1 cellular context compared by ENCODE assay signal in genomic region chr13:26991508-26992181, GRCh38.
TF ChIP-seq lines count a peak whose summit lies in the region.

No MANE protein-coding gene starts in this region.

TF ChIP-seq in HepG2, 621 proteins besides CTCF, POLR2A, EP300 and RAD21 (continued from another document and continues in another):
- TF ChIP-seq CEBPB (IDR thresholded peaks at IDR 0.05; ENCODE audit: borderline replicate concordance, low read depth, low read length) (peak; percentile 83), RXRB (CRISPR knock-in tag; IDR thresholded peaks at IDR 0.05; ENCODE audit: borderline replicate concordance) (peak; percentile 82), PAXIP1 (CRISPR knock-in tag; conservative IDR thresholded peaks at IDR 0.05) (peak; percentile 87), ZNF280D (CRISPR knock-in tag; IDR thresholded peaks at IDR 0.05) (peak; percentile 54; the same call in 1 of the 2 replicates), FOXO4 (CRISPR knock-in tag; conservative IDR thresholded peaks at IDR 0.05) (no peak), NR2F1 (CRISPR knock-in tag; IDR thresholded peaks at IDR 0.05) (no peak), FOXA3 (CRISPR knock-in tag; IDR thresholded peaks at IDR 0.05) (peak; percentile 76), ZNF331 (CRISPR knock-in tag; IDR thresholded peaks at IDR 0.05) (peak; percentile 51; the same call in 1 of the 2 replicates), ZNF776 (CRISPR knock-in tag; IDR thresholded peaks at IDR 0.05) (no peak), ZNF205 (CRISPR knock-in tag; IDR thresholded peaks at IDR 0.05) (0 out of 2 replicates have a peak, but pooled peaks have one; percentile 21), ZNF547 (CRISPR knock-in tag; IDR thresholded peaks at IDR 0.05) (no peak), MAZ (IDR thresholded peaks at IDR 0.05; ENCODE audit: borderline replicate concordance, low read depth, low read length) (peak; percentile 37; the same call in 1 of the 2 replicates), MAZ (CRISPR knock-in tag; IDR thresholded peaks at IDR 0.05; ENCODE audit: low read depth) (no peak), JUNB (CRISPR knock-in tag; IDR thresholded peaks at IDR 0.05; ENCODE audit: borderline replicate concordance) (no peak), NRL (CRISPR knock-in tag; IDR thresholded peaks at IDR 0.05; ENCODE audit: borderline replicate concordance) (peak; percentile 48; the same call in 1 of the 2 replicates), ZNF510 (CRISPR knock-in tag; IDR thresholded peaks at IDR 0.05; ENCODE audit: low read depth) (0 out of 2 replicates have a peak, but pooled peaks have one; percentile 34), TRIM22 (IDR thresholded peaks at IDR 0.05) (no peak), DZIP1 (CRISPR knock-in tag; IDR thresholded peaks at IDR 0.05) (no peak), HMGA1 (CRISPR knock-in tag; conservative IDR thresholded peaks at IDR 0.05) (no peak), ZNF33B (CRISPR knock-in tag; IDR thresholded peaks at IDR 0.05) (0 out of 2 replicates have a peak, but pooled peaks have one; percentile 58), DMAP1 (CRISPR knock-in tag; IDR thresholded peaks at IDR 0.05) (peak; percentile 29), ARNTL (CRISPR knock-in tag; IDR thresholded peaks at IDR 0.05) (no peak; the same call in 1 of the 2 replicates), ZNF564 (CRISPR knock-in tag; IDR thresholded peaks at IDR 0.05) (0 out of 2 replicates have a peak, but pooled peaks have one; percentile 33), ARHGAP35 (CRISPR knock-in tag; IDR thresholded peaks at IDR 0.05; ENCODE audit: borderline replicate concordance) (no peak), SIN3B (IDR thresholded peaks at IDR 0.05; ENCODE audit: low read length) (no peak), IRF2 (CRISPR knock-in tag; IDR thresholded peaks at IDR 0.05) (no peak), KLF9 (CRISPR knock-in tag; IDR thresholded peaks at IDR 0.05; ENCODE audit: low read depth) (no peak), HMGXB4 (CRISPR knock-in tag; IDR thresholded peaks at IDR 0.05; ENCODE audit: borderline replicate concordance in 1 of 2, low read depth in 1 of 2) (0 out of 4 replicates have a peak, but pooled peaks of 1 of the 2 experiments have one; percentile 18), MYPOP (CRISPR knock-in tag; IDR thresholded peaks at IDR 0.05) (0 out of 2 replicates have a peak, but pooled peaks have one; percentile 32), ZNF777 (CRISPR knock-in tag; IDR thresholded peaks at IDR 0.05) (0 out of 2 replicates have a peak, but pooled peaks have one; percentile 21), ZNF430 (CRISPR knock-in tag; IDR thresholded peaks at IDR 0.05) (no peak), PRDM4 (CRISPR knock-in tag; IDR thresholded peaks at IDR 0.05; ENCODE audit: borderline replicate concordance) (no peak), MED8 (CRISPR knock-in tag; IDR thresholded peaks at IDR 0.05; ENCODE audit: insufficient replicate concordance) (peak; percentile 42), ELF3 (CRISPR knock-in tag; IDR thresholded peaks at IDR 0.05) (0 out of 2 replicates have a peak, but pooled peaks have one; percentile 11), SKI (IDR thresholded peaks at IDR 0.05; ENCODE audit: partially characterized antibody) (peak; percentile 41), ZNF816 (CRISPR knock-in tag; IDR thresholded peaks at IDR 0.05; ENCODE audit: borderline replicate concordance) (no peak), MTA1 (CRISPR knock-in tag; IDR thresholded peaks at IDR 0.05; ENCODE audit: borderline replicate concordance) (peak; percentile 75), ZNF784 (CRISPR knock-in tag; IDR thresholded peaks at IDR 0.05; ENCODE audit: borderline replicate concordance) (peak; percentile 66; the same call in 1 of the 2 replicates)
